Comparison of ENCODE assay signal across 1 cellular context in genomic region chr10:14954001-14954770, GRCh38.
TF ChIP-seq lines count a peak whose summit lies in the region.

Gene DCLRE1C, minus strand, starts transcription at chr10:14954096. Its CDS starts 86 bp downstream, at chr10:14954010.

TF ChIP-seq in HepG2, 621 proteins besides CTCF, POLR2A, EP300 and RAD21 (continued from another document and continues in another):
- TF ChIP-seq GPBP1L1 (CRISPR knock-in tag; IDR thresholded peaks at IDR 0.05): no peak
- no peak for TF ChIP-seq SP1 (IDR thresholded peaks at IDR 0.05)
- TF ChIP-seq SP1 (CRISPR knock-in tag; IDR thresholded peaks at IDR 0.05): no peak
- 0 out of 2 replicates have a peak, but pooled peaks have one; percentile 21 for TF ChIP-seq ZNF33A (CRISPR knock-in tag; IDR thresholded peaks at IDR 0.05; ENCODE audit: borderline replicate concordance)
- peak; percentile 92; the same call in 1 of the 2 replicates for TF ChIP-seq ZFP41 (CRISPR knock-in tag; IDR thresholded peaks at IDR 0.05; ENCODE audit: borderline replicate concordance)
- no peak for TF ChIP-seq SOX5 (CRISPR knock-in tag; IDR thresholded peaks at IDR 0.05; ENCODE audit: borderline replicate concordance)
- no peak for TF ChIP-seq GTF2F1 (IDR thresholded peaks at IDR 0.05; ENCODE audit: low read length)
- TF ChIP-seq TBX2 (CRISPR knock-in tag; IDR thresholded peaks at IDR 0.05; ENCODE audit: borderline replicate concordance): peak; percentile 71; the same call in 1 of the 2 replicates
- no peak for TF ChIP-seq ZBTB37 (CRISPR knock-in tag; IDR thresholded peaks at IDR 0.05)
- peak; percentile 99 for TF ChIP-seq ZSCAN21 (CRISPR knock-in tag; IDR thresholded peaks at IDR 0.05; ENCODE audit: borderline replicate concordance)
- TF ChIP-seq TEAD2 (CRISPR knock-in tag; IDR thresholded peaks at IDR 0.05): no peak
- TF ChIP-seq JARID2 (CRISPR knock-in tag; IDR thresholded peaks at IDR 0.05; ENCODE audit: insufficient replicate concordance): no peak
- TF ChIP-seq HOXD1 (CRISPR knock-in tag; IDR thresholded peaks at IDR 0.05): peak; percentile 89; the same call in 1 of the 2 replicates
- TF ChIP-seq ZXDC (CRISPR knock-in tag; IDR thresholded peaks at IDR 0.05): peak; percentile 25
- TF ChIP-seq ZNF720 (CRISPR knock-in tag; IDR thresholded peaks at IDR 0.05): no peak
- TF ChIP-seq HMGXB3 (CRISPR knock-in tag; IDR thresholded peaks at IDR 0.05; ENCODE audit: borderline replicate concordance): peak; percentile 87
- TF ChIP-seq TFDP1 (CRISPR knock-in tag; IDR thresholded peaks at IDR 0.05; ENCODE audit: borderline replicate concordance): peak; percentile 100
- peak; percentile 93 for TF ChIP-seq KDM5B (CRISPR knock-in tag; IDR thresholded peaks at IDR 0.05; ENCODE audit: borderline replicate concordance)
- TF ChIP-seq ZNF282 (IDR thresholded peaks at IDR 0.05; ENCODE audit: partially characterized antibody): no peak
- TF ChIP-seq ZNF512 (CRISPR knock-in tag; IDR thresholded peaks at IDR 0.05): 0 out of 2 replicates have a peak, but pooled peaks have one; percentile 17
- TF ChIP-seq SAFB2 (CRISPR knock-in tag; IDR thresholded peaks at IDR 0.05; ENCODE audit: borderline replicate concordance, low read depth): peak; percentile 89; the same call in 1 of the 2 replicates
- no peak; the same call in 1 of the 2 replicates for TF ChIP-seq ATF6 (CRISPR knock-in tag; conservative IDR thresholded peaks at IDR 0.05)
- no peak for TF ChIP-seq PRPF4 (IDR thresholded peaks at IDR 0.05; ENCODE audit: low read depth, low read length, poor library complexity, severe bottlenecking)
- 0 out of 2 replicates have a peak, but pooled peaks have one; percentile 20 for TF ChIP-seq ZBTB39 (CRISPR knock-in tag; IDR thresholded peaks at IDR 0.05)
- TF ChIP-seq HOXA3 (CRISPR knock-in tag; IDR thresholded peaks at IDR 0.05): peak; percentile 86
- peak; percentile 47; the same call in 1 of the 2 replicates for TF ChIP-seq ZNF121 (CRISPR knock-in tag; IDR thresholded peaks at IDR 0.05)
- 0 out of 2 replicates have a peak, but pooled peaks have one; percentile 40 for TF ChIP-seq ZNF530 (CRISPR knock-in tag; IDR thresholded peaks at IDR 0.05; ENCODE audit: low read depth)
- no peak; the same call in 1 of the 2 replicates for TF ChIP-seq MTF1 (CRISPR knock-in tag; IDR thresholded peaks at IDR 0.05)
- TF ChIP-seq ZNF296 (CRISPR knock-in tag; conservative IDR thresholded peaks at IDR 0.05): no peak
- TF ChIP-seq RCOR2 (CRISPR knock-in tag; IDR thresholded peaks at IDR 0.05): 0 out of 2 replicates have a peak, but pooled peaks have one; percentile 43
- 0 out of 2 replicates have a peak, but pooled peaks have one; percentile 21 for TF ChIP-seq ZBTB3 (CRISPR knock-in tag; IDR thresholded peaks at IDR 0.05; ENCODE audit: borderline replicate concordance, low read depth)
- peak; percentile 57 for TF ChIP-seq GATAD2A (CRISPR knock-in tag; IDR thresholded peaks at IDR 0.05)
- TF ChIP-seq ZKSCAN1 (IDR thresholded peaks at IDR 0.05; ENCODE audit: low read length): no peak; the same call in 1 of the 2 replicates
- TF ChIP-seq ZFP82 (CRISPR knock-in tag; IDR thresholded peaks at IDR 0.05; ENCODE audit: borderline replicate concordance): no peak
- peak; percentile 59; the same call in 1 of the 2 replicates for TF ChIP-seq FOXA3 (CRISPR knock-in tag; IDR thresholded peaks at IDR 0.05)
- TF ChIP-seq TOPORS (CRISPR knock-in tag; IDR thresholded peaks at IDR 0.05): peak; percentile 99
- peak; percentile 89; the same call in 1 of the 2 replicates for TF ChIP-seq ZNF30 (CRISPR knock-in tag; IDR thresholded peaks at IDR 0.05)
- peak; percentile 78 for TF ChIP-seq THAP11 (CRISPR knock-in tag; IDR thresholded peaks at IDR 0.05)
- no peak for TF ChIP-seq MBD4 (IDR thresholded peaks at IDR 0.05; ENCODE audit: borderline replicate concordance, low read length)
- TF ChIP-seq YY1 (IDR thresholded peaks at IDR 0.05; ENCODE audit: insufficient read depth, insufficient replicate concordance, low read depth, low read length): peak; percentile 28
- TF ChIP-seq ZNF549 (CRISPR knock-in tag; IDR thresholded peaks at IDR 0.05): no peak
- peak; percentile 95; the same call in 1 of the 2 replicates for TF ChIP-seq ZNF709 (CRISPR knock-in tag; IDR thresholded peaks at IDR 0.05)
- peak; percentile 96 for TF ChIP-seq ZHX1 (CRISPR knock-in tag; IDR thresholded peaks at IDR 0.05; ENCODE audit: low read depth)
